In the genomic region with DNA sequence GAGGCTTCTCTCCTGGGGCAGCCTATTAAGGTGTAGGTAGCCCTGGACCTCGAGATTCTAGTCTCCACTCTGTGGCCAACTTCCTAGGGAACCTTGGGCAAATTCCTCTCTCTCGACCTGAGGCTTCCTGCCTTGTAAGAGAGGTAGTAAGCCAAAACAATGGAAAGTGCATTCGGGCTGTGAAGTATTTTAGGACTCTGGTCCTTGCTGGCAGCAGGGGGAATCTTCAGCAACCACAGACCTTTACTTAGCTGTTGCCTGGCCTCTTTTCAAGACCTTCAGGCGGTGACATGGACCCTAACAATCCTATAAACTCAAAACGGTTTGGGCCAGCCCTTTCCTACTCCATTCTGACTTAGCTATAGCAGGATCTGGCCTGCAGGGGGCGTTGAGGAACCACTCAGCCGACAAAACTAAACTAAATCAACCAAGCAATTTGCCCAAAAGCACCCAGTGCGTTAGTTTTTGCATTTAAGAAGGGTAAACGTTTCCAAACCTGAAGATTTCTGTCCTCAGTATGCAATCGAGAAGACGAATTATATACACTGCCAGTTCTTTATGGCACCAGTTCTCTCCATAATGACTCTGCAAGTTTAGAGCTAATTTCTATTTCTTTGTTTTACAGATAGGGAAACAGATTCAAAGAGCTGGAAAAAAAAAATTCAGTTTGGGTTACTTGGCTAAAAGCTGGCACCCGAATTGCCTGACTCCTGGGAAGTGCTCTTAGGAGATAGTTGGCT, we compare ENCODE assay signal across 8 cellular contexts. TPM values are rescaled to one million over a fixed set of nuclear protein-coding genes. Genes with fewer than 3 reads are reported as not detected.
A peak's percentile ranks its signal among the peaks of the same experiment; 100 is the strongest.
DNase-seq lines count a peak whose midpoint lies in the region; ATAC-seq, FAIRE-seq and TF ChIP-seq lines count a peak whose summit lies in the region.

No MANE protein-coding gene starts in this region.

- peak overlapping the region; percentile 66 for H3K4me2 ChIP-seq in KMS-11

- H3K4me3 ChIP-seq in KMS-11 (IDR thresholded peaks at IDR 0.05; ENCODE audit: insufficient read depth, low read depth, low read length) (peak overlapping the region; percentile 46), fibroblast of mammary gland (ENCODE audit: control insufficient read depth, low read depth, low read length) (no peak overlapping the region)

- H3K27ac ChIP-seq in KMS-11: peak overlapping the region; percentile 67

- peak overlapping the region; percentile 54 for H3K9ac ChIP-seq in KMS-11

- no peaks in the 10 kb centered on the region for H3K36me3 Mint-ChIP-seq in activated T-helper 1 cell treated with anti-CD3 and anti-CD28 coated beads, Interleukin-12 subunit alpha, Interleukin-12 subunit beta, Interleukin-2, Interleukin-4 antibody, amounts not matched to agents 30 ng/mL and 10 ng/mL and 1 ng/mL, durations not matched to agents 14 hours and 24 hours and 36 hours (ENCODE audit: low read depth)
- no peaks in the 10 kb centered on the region for H3K36me3 Mint-ChIP-seq in natural killer cell
- no peaks in the 10 kb centered on the region for H3K36me3 Mint-ChIP-seq in stimulated activated memory B cell treated with anti-CD40 and anti-IgM and Interleukin-4, amounts not matched to agents 10 μg/mL and 1 μg/mL and 100 μg/mL, for 72 hours

- no peaks in the 10 kb centered on the region for H3K9me3 Mint-ChIP-seq in activated T-helper 1 cell treated with anti-CD3 and anti-CD28 coated beads, Interleukin-12 subunit alpha, Interleukin-12 subunit beta, Interleukin-2, Interleukin-4 antibody, amounts not matched to agents 30 ng/mL and 10 ng/mL and 1 ng/mL, durations not matched to agents 14 hours and 24 hours and 36 hours
- H3K9me3 Mint-ChIP-seq in natural killer cell: no peaks in the 10 kb centered on the region
- H3K9me3 Mint-ChIP-seq in stimulated activated memory B cell treated with anti-CD40 and anti-IgM and Interleukin-4, amounts not matched to agents 10 μg/mL and 1 μg/mL and 100 μg/mL, for 72 hours: no peaks in the 10 kb centered on the region

- peak; percentile 82 for DNase-seq in ELR (ENCODE audit: low read depth)
- DNase-seq in RCC 7860 (ENCODE audit: low spot score): peak; percentile 58
- peak; percentile 75 for DNase-seq in activated T-helper 1 cell treated with anti-CD3 and anti-CD28 coated beads, Interleukin-12 subunit alpha, Interleukin-12 subunit beta, Interleukin-2, Interleukin-4 antibody, amounts not matched to agents 30 ng/mL and 10 ng/mL and 1 ng/mL, durations not matched to agents 14 hours and 24 hours and 36 hours (ENCODE audit: low spot score)
- peak; percentile 82 for DNase-seq in fibroblast of mammary gland (ENCODE audit: low read depth)
- DNase-seq in natural killer cell: peak; percentile 79
- DNase-seq in HPDE6-E6E7 (ENCODE audit: extremely low spot score): no peak

- peak overlapping the region; percentile 95 for H3K27ac Mint-ChIP-seq in activated T-helper 1 cell treated with anti-CD3 and anti-CD28 coated beads, Interleukin-12 subunit alpha, Interleukin-12 subunit beta, Interleukin-2, Interleukin-4 antibody, amounts not matched to agents 30 ng/mL and 10 ng/mL and 1 ng/mL, durations not matched to agents 14 hours and 24 hours and 36 hours
- peak overlapping the region; percentile 96 to 98 for H3K27ac Mint-ChIP-seq in natural killer cell
- peak overlapping the region; percentile 100 for H3K27ac Mint-ChIP-seq in stimulated activated memory B cell treated with anti-CD40 and anti-IgM and Interleukin-4, amounts not matched to agents 10 μg/mL and 1 μg/mL and 100 μg/mL, for 72 hours

- TF ChIP-seq CTCF in KMS-11 (conservative IDR thresholded peaks at IDR 0.05; ENCODE audit: low read depth, low read length) (peak; percentile 97), fibroblast of mammary gland (conservative IDR thresholded peaks at IDR 0.05; ENCODE audit: control insufficient read depth, insufficient read depth, low read depth, low read length) (peak; percentile 95), natural killer cell (IDR thresholded peaks at IDR 0.05) (peak; percentile 87)

- peaks cover 54% of the 10 kb centered on the region for H3K4me1 Mint-ChIP-seq in activated T-helper 1 cell treated with anti-CD3 and anti-CD28 coated beads, Interleukin-12 subunit alpha, Interleukin-12 subunit beta, Interleukin-2, Interleukin-4 antibody, amounts not matched to agents 30 ng/mL and 10 ng/mL and 1 ng/mL, durations not matched to agents 14 hours and 24 hours and 36 hours (ENCODE audit: low read depth)
- H3K4me1 Mint-ChIP-seq in natural killer cell: peaks cover 49 to 56% of the 10 kb centered on the region in 2 donors
- peaks cover 57% of the 10 kb centered on the region for H3K4me1 Mint-ChIP-seq in stimulated activated memory B cell treated with anti-CD40 and anti-IgM and Interleukin-4, amounts not matched to agents 10 μg/mL and 1 μg/mL and 100 μg/mL, for 72 hours

- H3K4me3 Mint-ChIP-seq in activated T-helper 1 cell treated with anti-CD3 and anti-CD28 coated beads, Interleukin-12 subunit alpha, Interleukin-12 subunit beta, Interleukin-2, Interleukin-4 antibody, amounts not matched to agents 30 ng/mL and 10 ng/mL and 1 ng/mL, durations not matched to agents 14 hours and 24 hours and 36 hours: peak overlapping the region; percentile 84
- H3K4me3 Mint-ChIP-seq in natural killer cell: peak overlapping the region; percentile 95
- H3K4me3 Mint-ChIP-seq in stimulated activated memory B cell treated with anti-CD40 and anti-IgM and Interleukin-4, amounts not matched to agents 10 μg/mL and 1 μg/mL and 100 μg/mL, for 72 hours: peak overlapping the region; percentile 100

- peak; percentile 18 to 41 (median 32) for ATAC-seq in natural killer cell
- ATAC-seq in stimulated activated memory B cell treated with anti-CD40 and anti-IgM and Interleukin-4, amounts not matched to agents 10 μg/mL and 1 μg/mL and 100 μg/mL, for 72 hours: peak; percentile 44

- H3K27me3 Mint-ChIP-seq in activated T-helper 1 cell treated with anti-CD3 and anti-CD28 coated beads, Interleukin-12 subunit alpha, Interleukin-12 subunit beta, Interleukin-2, Interleukin-4 antibody, amounts not matched to agents 30 ng/mL and 10 ng/mL and 1 ng/mL, durations not matched to agents 14 hours and 24 hours and 36 hours (ENCODE audit: insufficient read depth): no peaks in the 10 kb centered on the region
- H3K27me3 Mint-ChIP-seq in natural killer cell (ENCODE audit: low read depth in 2 of 2): no peaks in the 10 kb centered on the region
- H3K27me3 Mint-ChIP-seq in stimulated activated memory B cell treated with anti-CD40 and anti-IgM and Interleukin-4, amounts not matched to agents 10 μg/mL and 1 μg/mL and 100 μg/mL, for 72 hours: no peaks in the 10 kb centered on the region

- peaks cover 64% of the 10 kb centered on the region for H3K4me1 ChIP-seq in KMS-11 (ENCODE audit: low read depth, poor library complexity, severe bottlenecking)

- no peaks in the 10 kb centered on the region; the same call in 1 of the 2 replicates for H3K36me3 ChIP-seq in KMS-11 (ENCODE audit: insufficient read depth)

- peak overlapping the region; percentile 50 for H2AFZ ChIP-seq in KMS-11 (ENCODE audit: low read depth)

- intact Hi-C loops in activated T-helper 1 cell treated with anti-CD3 and anti-CD28 coated beads, Interleukin-12 subunit alpha, Interleukin-12 subunit beta, Interleukin-2, Interleukin-4 antibody, amounts not matched to agents 30 ng/mL and 10 ng/mL and 1 ng/mL, durations not matched to agents 14 hours and 24 hours and 36 hours (cut with micrococcal nuclease): loop anchor here (1.0 to 10.0 kb wide), 11 partner anchors 11 to 636 kb away; a partner anchor contains a TSS
- intact Hi-C loops in natural killer cell (cut with micrococcal nuclease): loop anchor here (5.0 kb wide), 5 partner anchors 119 to 629 kb away; a partner anchor contains a TSS

- no peaks in the 10 kb centered on the region for H3K79me2 ChIP-seq in KMS-11 (ENCODE audit: insufficient read depth, low read depth)

- no peaks in the 10 kb centered on the region for H3K27me3 ChIP-seq in KMS-11 (ENCODE audit: insufficient read depth, low read depth)

- H4K20me1 ChIP-seq in KMS-11 (ENCODE audit: insufficient read depth): no peaks in the 10 kb centered on the region

- FAIRE-seq in RCC 7860 (lab: Jason Lieb, UNC): peak; percentile 38

RNA-seq across cellular contexts. Expression of a gene that starts 10.9 kb away (rescaled TPM):
- total RNA-seq in activated T-helper 1 cell treated with anti-CD3 and anti-CD28 coated beads, Interleukin-12 subunit alpha, Interleukin-12 subunit beta, Interleukin-2, Interleukin-4 antibody, amounts not matched to agents 30 ng/mL and 10 ng/mL and 1 ng/mL, durations not matched to agents 14 hours and 24 hours and 36 hours: 18.7 and 19.3 TPM in 2 replicates
- total RNA-seq in natural killer cell: 10 to 100 TPM; 21.0 to 30.3 (median 27.1) TPM

RNA-seq across cellular contexts. Expression of a gene that starts 12.5 kb away (rescaled TPM):
- 128 and 132 TPM in 2 replicates for total RNA-seq in activated T-helper 1 cell treated with anti-CD3 and anti-CD28 coated beads, Interleukin-12 subunit alpha, Interleukin-12 subunit beta, Interleukin-2, Interleukin-4 antibody, amounts not matched to agents 30 ng/mL and 10 ng/mL and 1 ng/mL, durations not matched to agents 14 hours and 24 hours and 36 hours
- total RNA-seq in natural killer cell: 100 to 1,000 TPM in 1 of 3 donors, 10 to 100 TPM in 2; 81.1 to 101 (median 91.1) TPM

RNA-seq across cellular contexts. Expression of a gene that starts 15.6 kb away (rescaled TPM):
- 95.4 and 97.1 TPM in 2 replicates for total RNA-seq in activated T-helper 1 cell treated with anti-CD3 and anti-CD28 coated beads, Interleukin-12 subunit alpha, Interleukin-12 subunit beta, Interleukin-2, Interleukin-4 antibody, amounts not matched to agents 30 ng/mL and 10 ng/mL and 1 ng/mL, durations not matched to agents 14 hours and 24 hours and 36 hours
- 10 to 100 TPM; 85.3 to 85.9 (median 85.4) TPM for total RNA-seq in natural killer cell
